In genomic region chr17:6998855-6999508, GRCh38 we compare ENCODE assay signal across 1 cellular context.
TF ChIP-seq lines count a peak whose summit lies in the region.

No MANE protein-coding gene starts in this region.

TF ChIP-seq in K562, 482 proteins besides CTCF, POLR2A, EP300 and RAD21 (continued from another document and continues in another):
- TF ChIP-seq TRIM25 (IDR thresholded peaks at IDR 0.05; ENCODE audit: borderline replicate concordance), result no peak
- TF ChIP-seq MYNN (IDR thresholded peaks at IDR 0.05), result no peak; the same call in 1 of the 2 replicates
- no peak for TF ChIP-seq MYNN (CRISPR knock-in tag; IDR thresholded peaks at IDR 0.05)
- no peak for TF ChIP-seq NR0B1 (IDR thresholded peaks at IDR 0.05; ENCODE audit: partially characterized antibody)
- TF ChIP-seq FOXO4 (CRISPR knock-in tag; IDR thresholded peaks at IDR 0.05), result no peak
- no peak for TF ChIP-seq TCF15 (CRISPR knock-in tag; IDR thresholded peaks at IDR 0.05)
- no peak for TF ChIP-seq MYBL2 (IDR thresholded peaks at IDR 0.05; ENCODE audit: low read depth)
- TF ChIP-seq MYBL2 (CRISPR knock-in tag; IDR thresholded peaks at IDR 0.05; ENCODE audit: borderline replicate concordance), result no peak
- TF ChIP-seq USF1 (CRISPR knock-in tag; IDR thresholded peaks at IDR 0.05), result no peak
- TF ChIP-seq HDAC2 (IDR thresholded peaks at IDR 0.05), result 0 out of 2 replicates have a peak, but pooled peaks have one; percentile 36
- TF ChIP-seq HBP1 (CRISPR knock-in tag; IDR thresholded peaks at IDR 0.05), result no peak
- TF ChIP-seq HMBOX1 (IDR thresholded peaks at IDR 0.05), result peak; percentile 46; the same call in 1 of the 2 replicates
- TF ChIP-seq ATF3 (IDR thresholded peaks at IDR 0.05), result peak; percentile 97
- TF ChIP-seq ATF3 (CRISPR knock-in tag; conservative IDR thresholded peaks at IDR 0.05), result no peak
- no peak for TF ChIP-seq ZNF431 (CRISPR knock-in tag; IDR thresholded peaks at IDR 0.05)
- no peak for TF ChIP-seq ID3 (CRISPR knock-in tag; IDR thresholded peaks at IDR 0.05)
- TF ChIP-seq ID3 (tag; IDR thresholded peaks at IDR 0.05), result no peak
- no peak for TF ChIP-seq SRSF9 (IDR thresholded peaks at IDR 0.05; ENCODE audit: borderline replicate concordance, low read depth, low read length)
- TF ChIP-seq POLR2AphosphoS5 (IDR thresholded peaks at IDR 0.05; ENCODE audit: control insufficient read depth, insufficient read depth, low read depth, low read length), result peak; percentile 18; the same call in 1 of the 2 replicates
- no peak for TF ChIP-seq ZSCAN32 (CRISPR knock-in tag; IDR thresholded peaks at IDR 0.05)
- TF ChIP-seq RBM14 (IDR thresholded peaks at IDR 0.05; ENCODE audit: borderline replicate concordance, insufficient read depth, low read depth, low read length), result no peak
- TF ChIP-seq POU5F1 (IDR thresholded peaks at IDR 0.05; ENCODE audit: borderline replicate concordance, low read depth, low read length, partially characterized antibody), result no peak
- no peak for TF ChIP-seq ZBED1 (IDR thresholded peaks at IDR 0.05)
- no peak for TF ChIP-seq PTTG1 (tag; IDR thresholded peaks at IDR 0.05; ENCODE audit: low read depth)
- no peak for TF ChIP-seq ZBTB12 (CRISPR knock-in tag; IDR thresholded peaks at IDR 0.05)
- no peak for TF ChIP-seq RBM34 (IDR thresholded peaks at IDR 0.05; ENCODE audit: borderline replicate concordance, insufficient read depth, low read length)
- no peak for TF ChIP-seq TCF7L2 (IDR thresholded peaks at IDR 0.05; ENCODE audit: low read depth, low read length)
- no peak for TF ChIP-seq PPARD (CRISPR knock-in tag; IDR thresholded peaks at IDR 0.05)
- no peak for TF ChIP-seq IRF9 (tag; IDR thresholded peaks at IDR 0.05)
- TF ChIP-seq ZNF316 (IDR thresholded peaks at IDR 0.05), result peak; percentile 65
- TF ChIP-seq NR3C1 (CRISPR knock-in tag; IDR thresholded peaks at IDR 0.05), result no peak
- no peak for TF ChIP-seq ZNF174 (CRISPR knock-in tag; IDR thresholded peaks at IDR 0.05)
- peak; percentile 55 for TF ChIP-seq EP400 (IDR thresholded peaks at IDR 0.05)
- no peak for TF ChIP-seq ZNF274 (IDR thresholded peaks at IDR 0.05; ENCODE audit: borderline replicate concordance, low read depth, low read length)
- TF ChIP-seq ATF7 (IDR thresholded peaks at IDR 0.05), result peak; percentile 68; the same call in 1 of the 2 replicates
- peak; percentile 25 for TF ChIP-seq MEIS2 (IDR thresholded peaks at IDR 0.05; ENCODE audit: partially characterized antibody)
- TF ChIP-seq ZNF445 (CRISPR knock-in tag; IDR thresholded peaks at IDR 0.05; ENCODE audit: low read depth), result no peak
- TF ChIP-seq SIN3B (IDR thresholded peaks at IDR 0.05; ENCODE audit: low read depth), result no peak
- TF ChIP-seq ZNF217 (CRISPR knock-in tag; IDR thresholded peaks at IDR 0.05), result no peak
- TF ChIP-seq NELFE (IDR thresholded peaks at IDR 0.05; ENCODE audit: insufficient read depth, insufficient read length), result no peak
- peak; percentile 61 for TF ChIP-seq FOS (IDR thresholded peaks at IDR 0.05; ENCODE audit: extremely low read depth, insufficient read length)
- TF ChIP-seq KLF13 (tag; IDR thresholded peaks at IDR 0.05; ENCODE audit: borderline replicate concordance, low read depth), result no peak
- no peak for TF ChIP-seq NFE2L1 (tag; IDR thresholded peaks at IDR 0.05; ENCODE audit: borderline replicate concordance, low read depth)
- 0 out of 4 replicates have a peak, but pooled peaks have one; percentile 23 to 47 for TF ChIP-seq FOXK2 (conservative IDR thresholded peaks at IDR 0.05 in 1 of 2, IDR thresholded peaks at IDR 0.05 in 1 of 2; ENCODE audit: low read depth in 2 of 2)
- TF ChIP-seq CTBP1 (IDR thresholded peaks at IDR 0.05; ENCODE audit: borderline replicate concordance), result peak; percentile 81
- TF ChIP-seq ZBTB33 (CRISPR knock-in tag; IDR thresholded peaks at IDR 0.05), result no peak
- TF ChIP-seq ZNF280A (IDR thresholded peaks at IDR 0.05; ENCODE audit: low read depth, partially characterized antibody), result no peak
- TF ChIP-seq ZBTB43 (CRISPR knock-in tag; IDR thresholded peaks at IDR 0.05), result no peak
